In genomic region chrX:34987646-34988045, GRCh38 we compare ENCODE assay signal across 3 cellular contexts. TPM values are rescaled to one million over a fixed set of nuclear protein-coding genes. Genes with fewer than 3 reads are reported as not detected.
"Had no signal": no experiment of that assay in that cellular context is flagged by ENCODE, and none has a peak within 500 bp of the region (broad histone marks: within the 10 kb centered on the region; RNA-seq: fewer than 3 reads in every experiment).

No MANE protein-coding gene starts in this region.

- ATAC-seq: GM12878 had no signal

- H3K4me3 ChIP-seq: GM12878 had no signal

- DNase-seq: GDM1, GF-D8 had no signal

RNA-seq across cellular contexts. Expression of gene FAM47B, which starts 45.0 kb away (rescaled TPM):
- total RNA-seq: GM12878 had no signal
- polyA plus RNA-seq: GM12878 had no signal
